14 cellular contexts compared by ENCODE assay signal in the genomic region with DNA sequence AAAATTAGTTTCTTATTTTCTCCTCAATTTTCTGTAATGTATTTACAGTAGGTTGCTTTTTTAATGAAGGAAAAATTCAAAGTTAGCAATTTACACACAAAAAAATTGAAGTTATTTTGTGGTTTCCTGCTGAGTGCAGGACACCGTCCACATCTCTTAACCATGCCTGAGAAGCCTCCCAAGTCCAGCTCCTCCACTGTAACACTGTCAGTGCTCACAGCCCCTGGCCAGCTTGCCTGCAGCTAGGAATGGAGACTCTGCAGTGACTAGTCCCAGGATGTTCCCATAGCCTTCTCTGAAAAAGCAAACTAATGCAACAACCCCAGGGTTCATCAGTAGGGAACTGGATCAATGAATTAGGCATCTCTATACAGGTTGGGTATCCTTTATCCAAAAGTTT. TPM values are rescaled to one million over a fixed set of nuclear protein-coding genes. Genes with fewer than 3 reads are reported as not detected.
A peak's percentile ranks its signal among the peaks of the same experiment; 100 is the strongest.
DNase-seq lines count a peak whose midpoint lies in the region; ATAC-seq and TF ChIP-seq lines count a peak whose summit lies in the region.
"Had no signal": no experiment of that assay in that cellular context is flagged by ENCODE, and none has a peak within 500 bp of the region (broad histone marks: within the 10 kb centered on the region; RNA-seq: fewer than 3 reads in every experiment).

No MANE protein-coding gene starts in this region.

- DNase-seq in EH (ENCODE audit: low read depth) (peak; percentile 69), NCI-H226 (peak; percentile 1), iris pigment epithelial cell (ENCODE audit: low read depth) (peak; percentile 35), spleen (peak; percentile 37), NCI-H128 (lab: John Stamatoyannopoulos, UW; ENCODE audit: unreplicated experiment) (no peak), right cardiac atrium (no peak)
- DNase-seq in activated T-cell treated with anti-CD3 and anti-CD28 coated beads, Interleukin-2, amount 50 U/mL, for 1 hour = no peak
- DNase-seq: AML-193, H7, Karpas-422 had no signal

- WGBS in spleen, 5 donors = 5 to 33% (median 15%) methylated on average over 1 of the region's 1 CpG
- 50% methylated on average over 1 of the region's 1 CpG for WGBS in right cardiac atrium

- ATAC-seq in HG02759 (IDR thresholded peaks at IDR 0.05; ENCODE audit: unreplicated experiment) (no peak), right cardiac atrium (no peak)
- ATAC-seq: HepG2 had no signal

- H3K36me3 ChIP-seq in spleen = peaks cover 0 to 14% (median 0%) of the 10 kb centered on the region in 6 donors

- H3K4me1 ChIP-seq in spleen = no peaks in the 10 kb centered on the region
- no peaks in the 10 kb centered on the region for H3K4me1 ChIP-seq in right cardiac atrium (ENCODE audit: control insufficient read depth, insufficient read depth, low read length)

- H3K27ac ChIP-seq in spleen (no peak overlapping the region), right cardiac atrium (ENCODE audit: low read length) (no peak overlapping the region)
- H3K27ac ChIP-seq: BLaER1 had no signal

- H3K9me3 ChIP-seq in spleen = no peaks in the 10 kb centered on the region
- H3K9me3 ChIP-seq in right cardiac atrium (ENCODE audit: control insufficient read depth, low read length) = no peaks in the 10 kb centered on the region
- H3K9me3 ChIP-seq: BLaER1 had no signal

- no peak for TF ChIP-seq POLR2A in spleen (IDR thresholded peaks at IDR 0.05)

- no peak overlapping the region for H3K4me3 ChIP-seq in spleen
- H3K4me3 ChIP-seq in right cardiac atrium (ENCODE audit: low read length) = no peak overlapping the region
- H3K4me3 ChIP-seq: BLaER1 had no signal

- H3K27me3 ChIP-seq in spleen (replicated peaks in 1 of 7) (no peaks in the 10 kb centered on the region), right cardiac atrium (ENCODE audit: control insufficient read depth, insufficient read depth) (no peaks in the 10 kb centered on the region)
- H3K27me3 ChIP-seq: BLaER1 had no signal

- TF ChIP-seq CTCF in spleen (IDR thresholded peaks at IDR 0.05 in 8 of 11, conservative IDR thresholded peaks at IDR 0.05 in 3 of 11) = no peak

- intact Hi-C loops in spleen (cut with DNase I; ENCODE audit: low total_unique reads) (no loop called here), right cardiac atrium (cut with DNase I) (no loop called here)

RNA-seq across cellular contexts. Expression of gene A3GALT2, which starts 3.5 kb away (rescaled TPM):
- 1 to 10 TPM in 1 of 7 donors, under 1 TPM in 1, not detected in 5; 0.47 to 1.6 TPM for total RNA-seq in spleen
- under 1 TPM in 1 of 3 donors, not detected in 2; 0.10 TPM for polyA plus RNA-seq in spleen
- not detected for total RNA-seq in right cardiac atrium
- polyA plus RNA-seq in right cardiac atrium = not detected
- total RNA-seq: Daoy, H7, HepG2 had no signal
- polyA plus RNA-seq: HepG2 had no signal

Comparison
In these comparisons a context has a peak if more than half of its experiments do, and no peak if none do; other contexts are left out.
1. DNase-seq: peak in EH (single experiment), NCI-H226 (single experiment), iris pigment epithelial cell (single experiment) and spleen (single experiment); none in activated T-cell treated with anti-CD3 and anti-CD28 coated beads, Interleukin-2, amount 50 U/mL, for 1 hour (single experiment), NCI-H128 (single experiment) and right cardiac atrium (0 of 3).